8 cellular contexts compared by ENCODE assay signal in genomic region chr14:93042968-93043940, GRCh38.
DNase-seq lines count a peak whose midpoint lies in the region; ATAC-seq, FAIRE-seq and TF ChIP-seq lines count a peak whose summit lies in the region.

No MANE protein-coding gene starts in this region.

- no peaks in the 10 kb centered on the region for H3K27me3 ChIP-seq in adrenal gland

- H3K9ac ChIP-seq in kidney (ENCODE audit: low read length in 2 of 2) = no peak overlapping the region

- no peak overlapping the region for H3K27ac Mint-ChIP-seq in activated CD4-positive, alpha-beta T cell treated with anti-CD3 and anti-CD28 coated beads for 36 hours

- H3K4me3 Mint-ChIP-seq in activated CD4-positive, alpha-beta T cell treated with anti-CD3 and anti-CD28 coated beads for 36 hours = no peak overlapping the region

- TF ChIP-seq CTCF in adrenal gland (IDR thresholded peaks at IDR 0.05) (no peak), kidney (IDR thresholded peaks at IDR 0.05; ENCODE audit: borderline replicate concordance, extremely low read depth, insufficient read depth) (no peak)

- H3K4me1 ChIP-seq in adrenal gland (replicated peaks in 1 of 2) = peaks cover 16 to 49% of the 10 kb centered on the region in 2 donors
- H3K4me1 ChIP-seq in kidney (ENCODE audit: control insufficient read depth in 1 of 2, insufficient read depth in 1 of 2, low read depth in 1 of 2, low read length in 2 of 2) = peaks cover 51 to 52% of the 10 kb centered on the region in 2 donors
- H3K4me1 ChIP-seq in urinary bladder (ENCODE audit: insufficient read depth) = no peaks in the 10 kb centered on the region

- H3K36me3 ChIP-seq in adrenal gland (replicated peaks in 1 of 2) (no peaks in the 10 kb centered on the region), kidney (ENCODE audit: control insufficient read depth in 1 of 2, insufficient read depth in 2 of 2, low read length in 2 of 2) (no peaks in the 10 kb centered on the region), urinary bladder (ENCODE audit: insufficient read depth) (no peaks in the 10 kb centered on the region)

- H3K36me3 Mint-ChIP-seq in activated CD4-positive, alpha-beta T cell treated with anti-CD3 and anti-CD28 coated beads for 36 hours (ENCODE audit: low read depth) = no peaks in the 10 kb centered on the region

- intact Hi-C loops in activated CD4-positive, alpha-beta T cell treated with anti-CD3 and anti-CD28 coated beads for 36 hours (cut with DNase I, micrococcal nuclease) = no loop called here
- intact Hi-C loops in adrenal gland (cut with DNase I) = no loop called here
- intact Hi-C loops in kidney (cut with DNase I) = no loop called here

- H3K27me3 Mint-ChIP-seq in activated CD4-positive, alpha-beta T cell treated with anti-CD3 and anti-CD28 coated beads for 36 hours = no peaks in the 10 kb centered on the region

- H3K9me3 Mint-ChIP-seq in activated CD4-positive, alpha-beta T cell treated with anti-CD3 and anti-CD28 coated beads for 36 hours (ENCODE audit: low read depth) = no peaks in the 10 kb centered on the region

- CTCF ChIA-PET in activated CD4-positive, alpha-beta T cell treated with anti-CD3 and anti-CD28 coated beads for 36 hours (lab: Charles Lee) = no interaction called here

- peaks cover 19% of the 10 kb centered on the region for H3K4me1 Mint-ChIP-seq in activated CD4-positive, alpha-beta T cell treated with anti-CD3 and anti-CD28 coated beads for 36 hours

- H3K4me3 ChIP-seq in adrenal gland (no peak overlapping the region), kidney (ENCODE audit: low read length in 2 of 2) (no peak overlapping the region), urinary bladder (ENCODE audit: low read depth, low read length) (no peak overlapping the region)

- peak; percentile 19 for ATAC-seq in activated CD4-positive, alpha-beta T cell treated with anti-CD3 and anti-CD28 coated beads for 36 hours
- no peak for ATAC-seq in GM18861 (IDR thresholded peaks at IDR 0.05; ENCODE audit: unreplicated experiment)

- no peak for FAIRE-seq in kidney (lab: Jason Lieb, UNC)

- no peaks in the 10 kb centered on the region for H3K9me3 ChIP-seq in adrenal gland (replicated peaks in 1 of 3)
- no peaks in the 10 kb centered on the region for H3K9me3 ChIP-seq in kidney (ENCODE audit: control insufficient read depth in 1 of 2, low read length in 2 of 2)

- H3K27ac ChIP-seq in adrenal gland (peak overlapping the region; percentile 48 to 94 (median 67)), kidney (ENCODE audit: low read depth in 2 of 2, low read length in 2 of 2) (peak overlapping the region; percentile 61 to 71), urinary bladder (ENCODE audit: low read depth) (peak overlapping the region; percentile 43)

- POLR2A ChIA-PET in activated CD4-positive, alpha-beta T cell treated with anti-CD3 and anti-CD28 coated beads for 36 hours (lab: Charles Lee) = no interaction called here

- TF ChIP-seq POLR2A in adrenal gland (IDR thresholded peaks at IDR 0.05) = peak in 1 of 2 donors; percentile 53

- WGBS in adrenal gland, 4 donors = 58 to 65% (median 61%) methylated on average over 12 to 13 of the region's 13 CpGs
- 66% methylated on average over 13 of the region's 13 CpGs for WGBS in urinary bladder

- DNase-seq in activated CD4-positive, alpha-beta T cell treated with anti-CD3 and anti-CD28 coated beads for 36 hours = no peak
- DNase-seq in activated CD4-positive, alpha-beta T cell treated with anti-CD3 and anti-CD28 coated beads for 48 hours = no peak
- DNase-seq in adrenal gland (peak; percentile 63 to 96 (median 92)), kidney (no peak), DMS53 (lab: John Stamatoyannopoulos, UW) (no peak), NCI-H524 treated with DMSO at 0.1 percent for 48 hours (lab: John Stamatoyannopoulos, UW) (no peak)

Comparison
In these comparisons a context has a peak if more than half of its experiments do, and no peak if none do; other contexts are left out.
1. DNase-seq: peak in adrenal gland (7 of 7); none in activated CD4-positive, alpha-beta T cell treated with anti-CD3 and anti-CD28 coated beads for 36 hours (single experiment), activated CD4-positive, alpha-beta T cell treated with anti-CD3 and anti-CD28 coated beads for 48 hours (single experiment), kidney (single experiment), DMS53 (single experiment) and NCI-H524 treated with DMSO at 0.1 percent for 48 hours (single experiment).
2. Peak in every context shown above with its lines, with median percentiles within 50 percentile points of each other: H3K27ac ChIP-seq.